In the genomic region with DNA sequence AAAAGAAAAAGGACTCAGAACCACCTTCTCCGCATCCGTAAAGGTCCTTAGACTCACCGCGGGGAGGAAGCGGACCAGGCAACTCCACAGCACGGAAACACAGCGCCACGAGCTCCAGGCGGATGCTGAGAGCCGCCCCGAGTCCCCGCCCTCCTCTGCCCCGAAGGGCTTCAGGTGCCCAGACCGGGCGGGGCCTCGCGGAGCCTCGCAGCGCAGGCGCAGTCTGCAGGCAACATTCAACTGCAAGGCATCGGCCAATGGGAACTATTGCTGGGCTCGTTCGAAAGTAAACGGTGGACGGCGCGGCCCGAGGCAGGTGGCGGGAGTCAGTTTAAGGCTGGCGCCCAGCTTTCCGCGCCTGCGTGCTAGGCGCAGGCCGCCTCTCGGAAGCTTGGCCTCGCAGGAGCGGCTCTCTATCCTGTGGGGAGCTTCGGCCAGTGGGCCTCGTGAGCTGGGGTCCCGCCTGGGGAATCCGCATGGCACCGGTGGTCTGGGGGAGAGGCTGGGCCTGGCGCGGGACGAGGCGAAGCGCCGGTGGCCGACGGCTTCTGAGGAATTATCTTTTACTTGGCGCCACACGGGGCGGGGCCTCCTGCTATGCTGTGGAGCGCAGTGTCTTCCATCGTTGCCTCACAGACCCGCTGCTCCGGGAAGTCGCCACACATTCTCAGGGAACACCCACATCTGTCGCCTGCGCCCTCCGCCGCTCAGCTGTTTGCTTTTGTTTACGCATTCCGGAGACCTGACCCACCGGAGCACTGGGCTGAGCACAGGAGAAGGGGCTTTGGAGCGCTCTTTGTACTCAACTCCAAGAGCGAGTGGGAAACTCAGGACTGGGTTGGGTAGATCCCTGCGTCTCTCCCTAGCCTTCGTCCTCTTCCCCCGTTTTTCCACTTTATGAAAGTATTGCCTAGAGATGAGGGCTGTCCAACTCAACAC, we compare ENCODE assay signal across 8 cellular contexts. TPM values are rescaled to one million over a fixed set of nuclear protein-coding genes. Genes with fewer than 3 reads are reported as not detected.
DNase-seq lines count a peak whose midpoint lies in the region; ATAC-seq and TF ChIP-seq lines count a peak whose summit lies in the region.

A gene with protein sequence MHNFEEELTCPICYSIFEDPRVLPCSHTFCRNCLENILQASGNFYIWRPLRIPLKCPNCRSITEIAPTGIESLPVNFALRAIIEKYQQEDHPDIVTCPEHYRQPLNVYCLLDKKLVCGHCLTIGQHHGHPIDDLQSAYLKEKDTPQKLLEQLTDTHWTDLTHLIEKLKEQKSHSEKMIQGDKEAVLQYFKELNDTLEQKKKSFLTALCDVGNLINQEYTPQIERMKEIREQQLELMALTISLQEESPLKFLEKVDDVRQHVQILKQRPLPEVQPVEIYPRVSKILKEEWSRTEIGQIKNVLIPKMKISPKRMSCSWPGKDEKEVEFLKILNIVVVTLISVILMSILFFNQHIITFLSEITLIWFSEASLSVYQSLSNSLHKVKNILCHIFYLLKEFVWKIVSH (minus strand): TSS at position 127 of the 939 bp plus-strand sequence. CDS start 10,603 bp downstream, outside the sequence.

- ATAC-seq in GM18868 (IDR thresholded peaks at IDR 0.05; ENCODE audit: unreplicated experiment) (peak; percentile 95), HG03095 (IDR thresholded peaks at IDR 0.05; ENCODE audit: unreplicated experiment) (peak; percentile 92)

- peak within 1 kb of the TSS; percentile 89 for H3K4me3 ChIP-seq in epithelial cell of esophagus (ENCODE audit: low read length)
- H3K4me3 ChIP-seq in mononuclear cell (ENCODE audit: low read length), result peak within 1 kb of the TSS; percentile 81

- H3K27me3 ChIP-seq in mononuclear cell (ENCODE audit: insufficient read depth, low read length), result no peaks in the 10 kb centered on the region

- TF ChIP-seq CTCF in epithelial cell of esophagus (IDR thresholded peaks at IDR 0.05; ENCODE audit: insufficient read depth, low read depth, low read length, missing control alignments), result no peak

- H3K9me3 ChIP-seq in mononuclear cell (ENCODE audit: low read depth, low read length), result no peaks in the 10 kb centered on the region

- H3K4me1 ChIP-seq in mononuclear cell (ENCODE audit: insufficient read depth, low read length), result peaks cover 24% of the 10 kb centered on the region

- DNase-seq in NK-92 treated with Interleukin-12 subunit alpha and Interleukin-12 subunit beta, amount 100 ng/mL, for 24 hours (lab: John Stamatoyannopoulos, UW), result peak; percentile 99
- DNase-seq in activated T-cell treated with anti-CD3 and anti-CD28 coated beads for 1 hour (ENCODE audit: low read depth), result peak; percentile 93
- peak; percentile 99 for DNase-seq in epithelial cell of esophagus (ENCODE audit: low read depth)
- peak; percentile 87 to 93 for DNase-seq in stimulated activated CD8-positive, alpha-beta memory T cell treated with anti-CD3 and anti-CD28 coated beads, Interleukin-2, amount 100 ng/mL, for 1 hour (ENCODE audit: low read depth in 2 of 2)
- no peak for DNase-seq in NCI-H82 treated with DMSO at 0.1 percent for 48 hours (lab: John Stamatoyannopoulos, UW; ENCODE audit: unreplicated experiment)

RNA-seq across cellular contexts. Expression of the gene that starts here (rescaled TPM):
- total RNA-seq in mononuclear cell, result 21.0 TPM
